8 cellular contexts compared by ENCODE assay signal in genomic region chr3:53162672-53163458, GRCh38. TPM values are rescaled to one million over a fixed set of nuclear protein-coding genes. Genes with fewer than 3 reads are reported as not detected.
DNase-seq lines count a peak whose midpoint lies in the region; ATAC-seq and FAIRE-seq lines count a peak whose summit lies in the region.

No MANE protein-coding gene starts in this region.

- peaks cover 2% of the 10 kb centered on the region for H3K36me3 Mint-ChIP-seq in activated T-helper 1 cell treated with anti-CD3 and anti-CD28 coated beads, Interleukin-12 subunit alpha, Interleukin-12 subunit beta, Interleukin-2, Interleukin-4 antibody, amounts not matched to agents 30 ng/mL and 10 ng/mL and 1 ng/mL, durations not matched to agents 14 hours and 24 hours and 36 hours (ENCODE audit: low read depth)

- DNase-seq in HTR-8/SVneo (ENCODE audit: insufficient read length, low spot score) (no peak), head of caudate nucleus (peak in 34 of 42 donors; percentile 36 to 81 (median 56)), occipital lobe (lab: John Stamatoyannopoulos, UW) (no peak)
- DNase-seq in activated T-helper 1 cell treated with anti-CD3 and anti-CD28 coated beads, Interleukin-12 subunit alpha, Interleukin-12 subunit beta, Interleukin-2, Interleukin-4 antibody, amounts not matched to agents 30 ng/mL and 10 ng/mL and 1 ng/mL, durations not matched to agents 14 hours and 24 hours and 36 hours (ENCODE audit: low spot score), result peak; percentile 20
- peak; percentile 55 for DNase-seq in stimulated activated CD8-positive, alpha-beta memory T cell treated with anti-CD3 and anti-CD28 coated beads, Interleukin-12 subunit alpha, Interleukin-12 subunit beta, amount 100 ng/mL, for 4 hours (ENCODE audit: low read depth)

- intact Hi-C loops in activated T-helper 1 cell treated with anti-CD3 and anti-CD28 coated beads, Interleukin-12 subunit alpha, Interleukin-12 subunit beta, Interleukin-2, Interleukin-4 antibody, amounts not matched to agents 30 ng/mL and 10 ng/mL and 1 ng/mL, durations not matched to agents 14 hours and 24 hours and 36 hours (cut with micrococcal nuclease), result loop anchor here (1.0 kb wide), 1 partner anchor 93 kb away; the partner anchor contains the start of gene TKT
- intact Hi-C loops in head of caudate nucleus (cut with DNase I), result no loop called here

- peak overlapping the region; percentile 86 for H3K4me3 Mint-ChIP-seq in activated T-helper 1 cell treated with anti-CD3 and anti-CD28 coated beads, Interleukin-12 subunit alpha, Interleukin-12 subunit beta, Interleukin-2, Interleukin-4 antibody, amounts not matched to agents 30 ng/mL and 10 ng/mL and 1 ng/mL, durations not matched to agents 14 hours and 24 hours and 36 hours

- peak; percentile 85 for FAIRE-seq in HTR-8/SVneo (lab: Jason Lieb, UNC)

- H3K9me3 Mint-ChIP-seq in activated T-helper 1 cell treated with anti-CD3 and anti-CD28 coated beads, Interleukin-12 subunit alpha, Interleukin-12 subunit beta, Interleukin-2, Interleukin-4 antibody, amounts not matched to agents 30 ng/mL and 10 ng/mL and 1 ng/mL, durations not matched to agents 14 hours and 24 hours and 36 hours, result no peaks in the 10 kb centered on the region

- peak; percentile 39 for ATAC-seq in GM18502 (IDR thresholded peaks at IDR 0.05; ENCODE audit: poor library complexity, unreplicated experiment)
- ATAC-seq in HG02973 (IDR thresholded peaks at IDR 0.05; ENCODE audit: unreplicated experiment), result no peak
- ATAC-seq in HG03039 (IDR thresholded peaks at IDR 0.05; ENCODE audit: unreplicated experiment), result no peak

- peaks cover 10% of the 10 kb centered on the region for H3K27me3 Mint-ChIP-seq in activated T-helper 1 cell treated with anti-CD3 and anti-CD28 coated beads, Interleukin-12 subunit alpha, Interleukin-12 subunit beta, Interleukin-2, Interleukin-4 antibody, amounts not matched to agents 30 ng/mL and 10 ng/mL and 1 ng/mL, durations not matched to agents 14 hours and 24 hours and 36 hours (ENCODE audit: insufficient read depth)

- peak overlapping the region; percentile 70 for H3K27ac Mint-ChIP-seq in activated T-helper 1 cell treated with anti-CD3 and anti-CD28 coated beads, Interleukin-12 subunit alpha, Interleukin-12 subunit beta, Interleukin-2, Interleukin-4 antibody, amounts not matched to agents 30 ng/mL and 10 ng/mL and 1 ng/mL, durations not matched to agents 14 hours and 24 hours and 36 hours

- H3K4me1 Mint-ChIP-seq in activated T-helper 1 cell treated with anti-CD3 and anti-CD28 coated beads, Interleukin-12 subunit alpha, Interleukin-12 subunit beta, Interleukin-2, Interleukin-4 antibody, amounts not matched to agents 30 ng/mL and 10 ng/mL and 1 ng/mL, durations not matched to agents 14 hours and 24 hours and 36 hours (ENCODE audit: low read depth), result peaks cover 43% of the 10 kb centered on the region

RNA-seq across cellular contexts. Expression of gene PRKCD, which starts 1.9 kb away (rescaled TPM):
- total RNA-seq in activated T-helper 1 cell treated with anti-CD3 and anti-CD28 coated beads, Interleukin-12 subunit alpha, Interleukin-12 subunit beta, Interleukin-2, Interleukin-4 antibody, amounts not matched to agents 30 ng/mL and 10 ng/mL and 1 ng/mL, durations not matched to agents 14 hours and 24 hours and 36 hours, result 24.8 and 28.0 TPM in 2 replicates
- total RNA-seq in occipital lobe, result 0.94 TPM

RNA-seq across cellular contexts. Expression of gene RFT1, which starts 32.6 kb away (rescaled TPM):
- total RNA-seq in activated T-helper 1 cell treated with anti-CD3 and anti-CD28 coated beads, Interleukin-12 subunit alpha, Interleukin-12 subunit beta, Interleukin-2, Interleukin-4 antibody, amounts not matched to agents 30 ng/mL and 10 ng/mL and 1 ng/mL, durations not matched to agents 14 hours and 24 hours and 36 hours, result 44.9 and 46.2 TPM in 2 replicates
- total RNA-seq in occipital lobe, result 8.6 TPM

Comparison
In these comparisons a context has a peak if more than half of its experiments do, and no peak if none do; other contexts are left out.
1. DNase-seq: peak in activated T-helper 1 cell treated with anti-CD3 and anti-CD28 coated beads, Interleukin-12 subunit alpha, Interleukin-12 subunit beta, Interleukin-2, Interleukin-4 antibody, amounts not matched to agents 30 ng/mL and 10 ng/mL and 1 ng/mL, durations not matched to agents 14 hours and 24 hours and 36 hours (single experiment), head of caudate nucleus (34 of 42) and stimulated activated CD8-positive, alpha-beta memory T cell treated with anti-CD3 and anti-CD28 coated beads, Interleukin-12 subunit alpha, Interleukin-12 subunit beta, amount 100 ng/mL, for 4 hours (single experiment); none in HTR-8/SVneo (single experiment) and occipital lobe (single experiment).
2. RNA of gene PRKCD, which starts 1.9 kb away (total RNA-seq): 24.8 to 28.0 TPM in activated T-helper 1 cell treated with anti-CD3 and anti-CD28 coated beads, Interleukin-12 subunit alpha, Interleukin-12 subunit beta, Interleukin-2, Interleukin-4 antibody, amounts not matched to agents 30 ng/mL and 10 ng/mL and 1 ng/mL, durations not matched to agents 14 hours and 24 hours and 36 hours; 0.94 TPM in occipital lobe (single experiment); every median in the first group is over 10 times any median in the second.